Comparison of ENCODE assay signal across 9 cellular contexts in the genomic region with DNA sequence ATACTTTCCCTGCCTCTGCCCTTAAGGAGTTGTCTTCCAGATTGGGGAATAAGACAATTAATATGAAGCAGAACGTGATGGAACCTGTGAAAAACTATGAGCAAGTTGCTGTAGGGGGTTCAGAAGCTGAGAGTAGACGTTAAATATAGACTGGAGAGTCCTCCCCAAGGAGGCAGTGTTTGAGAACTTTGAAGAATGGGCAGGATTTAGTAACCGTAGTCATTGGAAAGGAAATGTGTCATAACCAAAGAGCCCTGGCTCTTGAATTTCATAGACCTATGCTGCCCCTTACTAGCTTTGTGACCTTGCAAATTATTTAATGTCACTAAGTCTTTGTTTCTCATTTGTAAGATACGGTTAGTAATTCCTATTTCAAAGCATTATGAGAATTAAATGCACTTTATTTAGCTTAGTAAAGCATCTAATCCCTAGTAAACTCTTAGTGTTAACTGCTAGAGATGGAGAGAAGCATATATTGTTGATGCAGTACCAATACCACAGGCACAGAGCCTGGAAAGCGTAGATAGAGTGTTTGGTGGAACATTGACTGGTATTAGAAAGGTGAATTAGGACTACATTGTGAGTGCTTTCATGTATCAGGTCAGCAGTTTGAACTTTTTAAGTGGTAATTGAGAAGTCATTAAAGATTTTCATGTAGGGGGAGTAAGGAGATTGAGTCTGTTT. TPM values are rescaled to one million over a fixed set of nuclear protein-coding genes. Genes with fewer than 3 reads are reported as not detected.
DNase-seq lines count a peak whose midpoint lies in the region; ATAC-seq and TF ChIP-seq lines count a peak whose summit lies in the region.
"Had no signal": no experiment of that assay in that cellular context is flagged by ENCODE, and none has a peak within 500 bp of the region (broad histone marks: within the 10 kb centered on the region; RNA-seq: fewer than 3 reads in every experiment).

No MANE protein-coding gene starts in this region.

- H3K4me2 ChIP-seq in OCI-LY7 (ENCODE audit: low read length): peak overlapping the region; percentile 55

- 68 to 69% methylated on average over 5 of the region's 5 CpGs for WGBS in transverse colon (ENCODE audit: low coverage in 1 of 2), 2 donors
- 51 to 55% methylated on average over 5 of the region's 5 CpGs for WGBS in tibial nerve, 2 donors

- POLR2A ChIA-PET in OCI-LY7 (lab: Charles Lee): interaction anchor here (0.6 to 1.8 kb wide), 9 partner anchors 10 to 50 kb away, joined by 3 to 7 read pairs (median 3); no protein-coding TSS in a partner anchor

- in situ Hi-C loops in transverse colon (cut with MboI; ENCODE audit: low pct_ligation_motif_present in 1 of 4, low pct_unique_long_range_greater_than_20kb in 1 of 4, low sequenced_read_pairs in 3 of 4): no loop called here

- TF ChIP-seq EP300 in transverse colon (IDR thresholded peaks at IDR 0.05; ENCODE audit: low read depth): no peak
- TF ChIP-seq EP300 in tibial nerve (IDR thresholded peaks at IDR 0.05): no peak

- CTCF ChIA-PET in OCI-LY7 (lab: Charles Lee; ENCODE audit: unreplicated experiment): no interaction called here

- H2AFZ ChIP-seq in OCI-LY7 (ENCODE audit: low read length): no peak overlapping the region

- peak; percentile 16 for ATAC-seq in Right ventricle myocardium inferior
- ATAC-seq in Right ventricle myocardium superior (ENCODE audit: poor library complexity): no peak

- no peaks in the 10 kb centered on the region for H3K9me3 ChIP-seq in OCI-LY7 (ENCODE audit: low read length)
- no peaks in the 10 kb centered on the region for H3K9me3 ChIP-seq in transverse colon
- no peaks in the 10 kb centered on the region for H3K9me3 ChIP-seq in tibial nerve

- H3K27me3 ChIP-seq in transverse colon (no peaks in the 10 kb centered on the region), tibial nerve (no peaks in the 10 kb centered on the region)

- no peak for DNase-seq in Right ventricle myocardium inferior (ENCODE audit: missing footprints)
- no peak for DNase-seq in Right ventricle myocardium superior
- no peak for DNase-seq in OCI-LY7 (ENCODE audit: low spot score)
- DNase-seq in foreskin melanocyte: peak; percentile 29
- no peak for DNase-seq in transverse colon
- DNase-seq in NCI-H1930 (lab: John Stamatoyannopoulos, UW): no peak
- no peak for DNase-seq in tibial nerve (ENCODE audit: low spot score in 2 of 2)
- DNase-seq in middle frontal gyrus (ENCODE audit: extremely low spot score, low spot score): no peak
- DNase-seq: DMS153 had no signal

- no peak for TF ChIP-seq POLR2A in transverse colon (IDR thresholded peaks at IDR 0.05)
- TF ChIP-seq POLR2A in tibial nerve (IDR thresholded peaks at IDR 0.05): no peak

- H3K9me2 ChIP-seq in OCI-LY7 (ENCODE audit: insufficient read depth, low read length): no peaks in the 10 kb centered on the region

- BruUV-seq in OCI-LY7 (replicated peaks; lab: Mats Ljungman, UMichigan): no TSS peak

- H3K4me3 ChIP-seq in OCI-LY7 (ENCODE audit: low read depth, low read length, poor library complexity, severe bottlenecking) (no peak overlapping the region), transverse colon (no peak overlapping the region), tibial nerve (no peak overlapping the region)

- TF ChIP-seq CTCF in OCI-LY7 (conservative IDR thresholded peaks at IDR 0.05; ENCODE audit: low read length) (no peak), transverse colon (IDR thresholded peaks at IDR 0.05) (no peak), tibial nerve (IDR thresholded peaks at IDR 0.05) (no peak)

- no peaks in the 10 kb centered on the region; the same call in none of the 2 replicates for H4K20me1 ChIP-seq in OCI-LY7 (ENCODE audit: insufficient read depth, low read length)

- no peaks in the 10 kb centered on the region for H3K36me3 ChIP-seq in OCI-LY7 (ENCODE audit: insufficient read depth, low read length)
- H3K36me3 ChIP-seq in transverse colon: no peaks in the 10 kb centered on the region
- no peaks in the 10 kb centered on the region for H3K36me3 ChIP-seq in tibial nerve

- H3K4me1 ChIP-seq in OCI-LY7 (ENCODE audit: insufficient read depth, low read length, poor library complexity, severe bottlenecking) (peaks cover 71% of the 10 kb centered on the region), transverse colon (peaks cover 2 to 37% (median 5%) of the 10 kb centered on the region in 4 donors), tibial nerve (peaks cover 0 to 27% (median 19%) of the 10 kb centered on the region in 4 donors)

- peaks cover 79% of the 10 kb centered on the region for H3K79me2 ChIP-seq in OCI-LY7 (ENCODE audit: insufficient read depth, low read depth, low read length)

- intact Hi-C loops in Right ventricle myocardium inferior (cut with DNase I): no loop called here
- intact Hi-C loops in Right ventricle myocardium superior (cut with DNase I): no loop called here
- intact Hi-C loops in OCI-LY7 (cut with micrococcal nuclease; ENCODE audit: unreplicated experiment): no loop called here
- intact Hi-C loops in transverse colon (cut with DNase I; ENCODE audit: low total_unique reads): no loop called here

- H3K27ac ChIP-seq in OCI-LY7 (ENCODE audit: low read depth, low read length, poor library complexity, severe bottlenecking) (peak overlapping the region; percentile 14), transverse colon (peak overlapping the region; percentile 0 to 54 (median 25)), tibial nerve (peak overlapping the region in 1 of 4 donors; percentile 26)

RNA-seq across cellular contexts. Expression of a gene that starts 54.1 kb away (rescaled TPM):
- total RNA-seq in Right ventricle myocardium inferior (68.7 TPM), Right ventricle myocardium superior (41.9 TPM), OCI-LY7 (2022) (1.3 and 3.2 TPM in 2 replicates), transverse colon (100 to 1,000 TPM in 3 of 4 donors, 10 to 100 TPM in 1; 87.4 to 466 (median 150) TPM), tibial nerve (1,000 to 10,000 TPM in 1 of 4 donors, 100 to 1,000 TPM in 3; 612 to 1,198 (median 830) TPM)
- 0.69 and 2.6 TPM in 2 replicates for total RNA-seq in OCI-LY7 (2014; rRNA removed; shearing (Covaris generic))

RNA-seq across cellular contexts. Expression of a gene that starts 56.7 kb away (rescaled TPM):
- total RNA-seq in Right ventricle myocardium inferior (7.1 TPM), Right ventricle myocardium superior (6.5 TPM), OCI-LY7 (2022) (58.9 and 59.1 TPM in 2 replicates), transverse colon (10 to 100 TPM in 3 of 4 donors, 1 to 10 TPM in 1; 6.8 to 18.7 (median 12.4) TPM), tibial nerve (10 to 100 TPM; 14.2 to 19.2 (median 16.0) TPM)
- total RNA-seq in OCI-LY7 (2014; rRNA removed; shearing (Covaris generic)): 19.1 and 19.2 TPM in 2 replicates

Comparison
In these comparisons a context has a peak if more than half of its experiments do, and no peak if none do; other contexts are left out.
1. RNA of a gene that starts 54.1 kb away (total RNA-seq): 612 to 1,198 TPM in tibial nerve, 87.4 to 466 TPM in transverse colon, 68.7 TPM in Right ventricle myocardium inferior (single experiment) and 41.9 TPM in Right ventricle myocardium superior (single experiment); 0.69 to 3.2 TPM in OCI-LY7; every median in the first group is over 10 times any median in the second.